16 cellular contexts compared by ENCODE assay signal in the genomic region with DNA sequence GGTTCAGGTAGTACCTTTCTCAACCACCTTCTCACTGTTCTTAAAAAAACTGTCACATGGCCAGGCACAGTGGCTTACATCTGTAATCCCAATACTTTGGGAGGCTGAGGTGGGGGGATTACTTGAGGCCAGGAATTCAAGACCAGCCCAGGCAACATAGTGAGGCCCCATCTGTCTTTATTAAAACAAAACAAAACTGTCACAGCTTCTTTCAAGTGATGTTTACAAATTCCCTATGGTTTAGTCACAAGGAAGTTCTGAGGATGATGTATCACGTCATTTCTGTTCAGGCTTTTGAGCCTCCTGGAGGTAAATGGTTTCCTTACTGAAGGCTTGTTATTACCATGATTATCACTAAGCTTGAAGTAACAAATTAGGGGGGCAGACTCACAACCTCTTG.
DNase-seq lines count a peak whose midpoint lies in the region; ATAC-seq and TF ChIP-seq lines count a peak whose summit lies in the region.
"Had no signal": no experiment of that assay in that cellular context is flagged by ENCODE, and none has a peak within 500 bp of the region (broad histone marks: within the 10 kb centered on the region; RNA-seq: fewer than 3 reads in every experiment).

No MANE protein-coding gene starts in this region.

- H3K9me3 ChIP-seq in SJCRH30 (replicated peaks) (no peaks in the 10 kb centered on the region), transverse colon (no peaks in the 10 kb centered on the region)
- H3K9me3 ChIP-seq: right atrium auricular region, stomach had no signal

- peaks cover 8% of the 10 kb centered on the region; the same call in 1 of the 2 replicates for H3K27me3 ChIP-seq in SJCRH30
- H3K27me3 ChIP-seq in transverse colon: no peaks in the 10 kb centered on the region
- H3K27me3 ChIP-seq: right atrium auricular region, stomach had no signal

- in situ Hi-C loops in transverse colon (cut with MboI; ENCODE audit: low pct_ligation_motif_present in 1 of 4, low pct_unique_long_range_greater_than_20kb in 1 of 4, low sequenced_read_pairs in 3 of 4): no loop called here

- no peak for TF ChIP-seq POLR2A in transverse colon (IDR thresholded peaks at IDR 0.05)

- H3K4me3 ChIP-seq in SJCRH30 (no peak overlapping the region), transverse colon (no peak overlapping the region)
- H3K4me3 ChIP-seq: right atrium auricular region, stomach had no signal

- H3K36me3 ChIP-seq in SJCRH30: no peaks in the 10 kb centered on the region
- H3K36me3 ChIP-seq in transverse colon: no peaks in the 10 kb centered on the region
- H3K36me3 ChIP-seq: right atrium auricular region, stomach had no signal

- TF ChIP-seq EP300 in transverse colon (IDR thresholded peaks at IDR 0.05; ENCODE audit: low read depth): no peak

- H3K4me1 ChIP-seq in SJCRH30 (no peaks in the 10 kb centered on the region), transverse colon (peaks cover 0 to 4% (median 0%) of the 10 kb centered on the region in 4 donors)
- H3K4me1 ChIP-seq: right atrium auricular region, stomach had no signal

- no peak for TF ChIP-seq CTCF in transverse colon (IDR thresholded peaks at IDR 0.05)

- 56% methylated on average over 1 of the region's 1 CpG; no CpG with 5 or more reads in 1 of the 2 donors for WGBS in transverse colon (ENCODE audit: low coverage in 1 of 2), 2 donors

- H3K27ac ChIP-seq in SJCRH30: no peak overlapping the region
- peak overlapping the region in 1 of 4 donors; percentile 11 for H3K27ac ChIP-seq in transverse colon
- H3K27ac ChIP-seq: right atrium auricular region, stomach had no signal

- peak; percentile 48 for DNase-seq in DMS53 treated with DMSO at 0.1 percent for 48 hours (lab: John Stamatoyannopoulos, UW; ENCODE audit: unreplicated experiment)
- DNase-seq in RKO (ENCODE audit: low spot score): peak; percentile 37
- DNase-seq in fibroblast of gingiva (ENCODE audit: low read depth): peak; percentile 14
- DNase-seq in myocyte (ENCODE audit: low read depth): peak; percentile 33
- DNase-seq in SJCRH30: no peak
- DNase-seq in NCI-H146 treated with DMSO at 0.1 percent for 48 hours (lab: John Stamatoyannopoulos, UW; ENCODE audit: unreplicated experiment): no peak
- no peak for DNase-seq in transverse colon
- DNase-seq: amygdala; C1 segment of cervical spinal cord; effector memory CD4-positive, alpha-beta T cell; KBM-7; NCI-H2081; NK-92 treated with Interleukin-12 subunit alpha and Interleukin-12 subunit beta, amount 100 ng/mL, for 24 hours; stomach had no signal

- ATAC-seq in GM19467 (IDR thresholded peaks at IDR 0.05; ENCODE audit: unreplicated experiment): no peak

- intact Hi-C loops in transverse colon (cut with DNase I; ENCODE audit: low total_unique reads): no loop called here

Comparison
In these comparisons a context has a peak if more than half of its experiments do, and no peak if none do; other contexts are left out.
1. DNase-seq: peak in DMS53 treated with DMSO at 0.1 percent for 48 hours (single experiment), RKO (single experiment), fibroblast of gingiva (single experiment) and myocyte (single experiment); none in SJCRH30 (0 of 2), NCI-H146 treated with DMSO at 0.1 percent for 48 hours (single experiment) and transverse colon (single experiment).